ENCODE assay signal across 17 cellular contexts in the genomic region with DNA sequence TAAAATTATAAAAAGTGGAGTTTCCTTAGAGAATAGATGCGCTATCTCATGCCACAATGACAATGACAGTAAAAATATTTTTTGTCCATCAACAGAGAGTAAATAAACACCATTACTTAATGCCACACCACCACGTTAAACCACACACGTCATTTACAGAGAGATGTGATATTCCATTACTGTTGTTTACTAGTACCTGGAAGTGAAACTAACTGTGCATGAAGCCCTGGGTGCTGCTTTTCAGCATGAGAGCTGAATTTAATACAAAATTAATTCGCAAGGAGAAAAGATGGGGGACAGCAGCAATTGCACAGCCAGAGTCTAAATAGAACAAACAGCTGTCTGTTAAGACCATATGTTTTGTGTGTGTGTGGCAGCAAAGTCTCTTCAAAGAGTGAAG.
DNase-seq lines count a peak whose midpoint lies in the region; ATAC-seq lines count a peak whose summit lies in the region.
"Had no signal": no experiment of that assay in that cellular context is flagged by ENCODE, and none has a peak within 500 bp of the region (broad histone marks: within the 10 kb centered on the region; RNA-seq: fewer than 3 reads in every experiment).

No MANE protein-coding gene starts in this region.

- peak; percentile 10 for DNase-seq in NCI-H2227 treated with DMSO at 0.1 percent for 48 hours (lab: John Stamatoyannopoulos, UW)
- DNase-seq in NCI-H2227 (lab: John Stamatoyannopoulos, UW; ENCODE audit: unreplicated experiment): no peak
- peak; percentile 28 for DNase-seq in NOMO-1 treated with dmso at 0.1 percent for 144 hours (lab: John Stamatoyannopoulos, UW; ENCODE audit: unreplicated experiment)
- peak; percentile 14 for DNase-seq in pons (ENCODE audit: low spot score)
- DNase-seq in AG20443 (ENCODE audit: low spot score): no peak
- DNase-seq in kidney tubule cell (ENCODE audit: low spot score): no peak
- DNase-seq: ACHN; activated CD4-positive, alpha-beta memory T cell treated with anti-CD3 and anti-CD28 coated beads for 36 hours; activated naive CD4-positive, alpha-beta T cell treated with anti-CD3 and anti-CD28 coated beads, Interleukin-2, amount 50 U/mL, for 16 hours; cerebellar nuclear complex; DND-41; esophagus squamous epithelium; GOT3; NCI-H748 treated with DMSO at 0.1 percent for 48 hours had no signal

- ATAC-seq in HG02885 (IDR thresholded peaks at IDR 0.05; ENCODE audit: poor library complexity, unreplicated experiment) (peak; percentile 71), GM21529 (IDR thresholded peaks at IDR 0.05; ENCODE audit: unreplicated experiment) (no peak)
- ATAC-seq: sciatic nerve had no signal

Comparison
In these comparisons a context has a peak if more than half of its experiments do, and no peak if none do; other contexts are left out.
1. DNase-seq: peak in NCI-H2227 treated with DMSO at 0.1 percent for 48 hours (single experiment), NOMO-1 treated with dmso at 0.1 percent for 144 hours (single experiment) and pons (single experiment); none in NCI-H2227 (single experiment), AG20443 (single experiment) and kidney tubule cell (single experiment).